22 cellular contexts compared by ENCODE assay signal in genomic region chr13:22311734-22312404, GRCh38.
DNase-seq lines count a peak whose midpoint lies in the region; ATAC-seq and TF ChIP-seq lines count a peak whose summit lies in the region.
"Had no signal": no experiment of that assay in that cellular context is flagged by ENCODE, and none has a peak within 500 bp of the region (broad histone marks: within the 10 kb centered on the region; RNA-seq: fewer than 3 reads in every experiment).

No MANE protein-coding gene starts in this region.

- H3K4me3 ChIP-seq in heart right ventricle, result no peak overlapping the region
- no peak overlapping the region for H3K4me3 ChIP-seq in tibial artery
- H3K4me3 ChIP-seq: right lobe of liver had no signal

- peaks cover 7% of the 10 kb centered on the region for H3K4me1 Mint-ChIP-seq in nephron progenitor cell
- H3K4me1 Mint-ChIP-seq: activated naive CD8-positive, alpha-beta T cell treated with anti-CD3 and anti-CD28 coated beads, Interleukin-2, amount 50 U/mL, for 24 hours had no signal

- H3K27me3 Mint-ChIP-seq in nephron progenitor cell (ENCODE audit: low read depth, poor library complexity), result no peaks in the 10 kb centered on the region
- H3K27me3 Mint-ChIP-seq: activated naive CD8-positive, alpha-beta T cell treated with anti-CD3 and anti-CD28 coated beads, Interleukin-2, amount 50 U/mL, for 24 hours had no signal

- H3K9me3 ChIP-seq in heart right ventricle (peaks cover 0 to 14% (median 0%) of the 10 kb centered on the region in 11 donors), tibial artery (no peaks in the 10 kb centered on the region)
- H3K9me3 ChIP-seq: BE2C, right lobe of liver had no signal

- intact Hi-C loops in heart right ventricle (cut with DNase I), result no loop called here
- intact Hi-C loops in tibial artery (cut with DNase I; ENCODE audit: low total_unique reads), result no loop called here

- TF ChIP-seq CTCF in heart right ventricle (IDR thresholded peaks at IDR 0.05) (no peak), nephron progenitor cell (IDR thresholded peaks at IDR 0.05) (no peak), tibial artery (IDR thresholded peaks at IDR 0.05) (no peak)

- H3K4me1 ChIP-seq in heart right ventricle (no peaks in the 10 kb centered on the region), tibial artery (peaks cover 0 to 16% (median 4%) of the 10 kb centered on the region in 4 donors)
- H3K4me1 ChIP-seq: BE2C, right lobe of liver had no signal

- H3K27me3 ChIP-seq in heart right ventricle (no peaks in the 10 kb centered on the region), tibial artery (no peaks in the 10 kb centered on the region)
- H3K27me3 ChIP-seq: BE2C, brain microvascular endothelial cell, right lobe of liver had no signal

- DNase-seq in NCI-H446 treated with DMSO at 0.1 percent for 48 hours (lab: John Stamatoyannopoulos, UW) (peak; percentile 55), heart right ventricle (peak; percentile 6 to 42), nephron progenitor cell (peak; percentile 2), tibial artery (peak; percentile 47 to 73), NCI-H774 (lab: John Stamatoyannopoulos, UW) (no peak), COR-L47 (lab: John Stamatoyannopoulos, UW) (no peak)
- DNase-seq in activated naive CD4-positive, alpha-beta T cell treated with anti-CD3 and anti-CD28 coated beads, Interleukin-2, amount 50 U/mL, for 16 hours, result no peak
- DNase-seq in stimulated activated CD4-positive, alpha-beta T cell treated with anti-CD3 and anti-CD28 coated beads, Interleukin-4, amount 100 ng/mL, for 4 hours, result no peak
- DNase-seq: activated CD4-positive, alpha-beta T cell treated with anti-CD3 and anti-CD28 coated beads for 48 hours; activated naive CD8-positive, alpha-beta T cell treated with anti-CD3 and anti-CD28 coated beads, Interleukin-2, amount 50 U/mL, for 24 hours; BE2C; brain microvascular endothelial cell; cortex of kidney; HCEC 1CT; kidney glomerular epithelial cell; MV-4-11; NCI-H1930; right lobe of liver; stimulated activated CD4-positive, alpha-beta T cell treated with anti-CD3 and anti-CD28 coated beads, Interleukin-1b, Interleukin-23, amount 100 ng/mL, for 48 hours had no signal

- 47 to 68% methylated on average over 6 of the region's 6 CpGs for WGBS in heart right ventricle, 2 donors

- H3K27ac Mint-ChIP-seq in nephron progenitor cell, result no peak overlapping the region
- H3K27ac Mint-ChIP-seq: activated naive CD8-positive, alpha-beta T cell treated with anti-CD3 and anti-CD28 coated beads, Interleukin-2, amount 50 U/mL, for 24 hours; activated T-helper 2 cell treated with anti-CD3 and anti-CD28 coated beads, Interferon-gamma antibody, Interleukin-2, Interleukin-4, amounts not matched to agents 10 μg/mL and 5 μg/mL and 100 μg/mL, durations not matched to agents 14 hours and 24 hours and 36 hours had no signal

- peaks cover 49% of the 10 kb centered on the region for H3K9me3 Mint-ChIP-seq in nephron progenitor cell

- H3K27ac ChIP-seq in heart right ventricle, result peak overlapping the region in 1 of 10 donors; percentile 54
- peak overlapping the region; percentile 40 to 51 for H3K27ac ChIP-seq in tibial artery
- H3K27ac ChIP-seq: brain microvascular endothelial cell, right lobe of liver, RWPE1 had no signal

- ATAC-seq in heart right ventricle, result peak; percentile 38 to 93 (median 67)
- ATAC-seq: activated naive CD8-positive, alpha-beta T cell treated with anti-CD3 and anti-CD28 coated beads, Interleukin-2, amount 50 U/mL, for 24 hours had no signal

- no peak overlapping the region for H3K4me3 Mint-ChIP-seq in nephron progenitor cell
- H3K4me3 Mint-ChIP-seq: activated naive CD8-positive, alpha-beta T cell treated with anti-CD3 and anti-CD28 coated beads, Interleukin-2, amount 50 U/mL, for 24 hours; stimulated activated naive CD8-positive, alpha-beta T cell treated with anti-CD3 and anti-CD28 coated beads, Interleukin-15, Interleukin-2, amounts not matched to agents 100 ng/mL and 50 ng/mL, for 24 hours had no signal

- H3K36me3 Mint-ChIP-seq in nephron progenitor cell (ENCODE audit: low read depth), result peaks cover 20% of the 10 kb centered on the region

- no peaks in the 10 kb centered on the region for H3K36me3 ChIP-seq in heart right ventricle
- H3K36me3 ChIP-seq in tibial artery, result no peaks in the 10 kb centered on the region
- H3K36me3 ChIP-seq: BE2C, brain microvascular endothelial cell, right lobe of liver had no signal

Comparison
In these comparisons a context has a peak if more than half of its experiments do, and no peak if none do; other contexts are left out.
1. DNase-seq: peak in NCI-H446 treated with DMSO at 0.1 percent for 48 hours (single experiment), heart right ventricle (2 of 2), nephron progenitor cell (single experiment) and tibial artery (2 of 2); none in activated naive CD4-positive, alpha-beta T cell treated with anti-CD3 and anti-CD28 coated beads, Interleukin-2, amount 50 U/mL, for 16 hours (single experiment), NCI-H774 (single experiment), COR-L47 (single experiment) and stimulated activated CD4-positive, alpha-beta T cell treated with anti-CD3 and anti-CD28 coated beads, Interleukin-4, amount 100 ng/mL, for 4 hours (0 of 2).